ENCODE assay signal across 25 cellular contexts in the genomic region with DNA sequence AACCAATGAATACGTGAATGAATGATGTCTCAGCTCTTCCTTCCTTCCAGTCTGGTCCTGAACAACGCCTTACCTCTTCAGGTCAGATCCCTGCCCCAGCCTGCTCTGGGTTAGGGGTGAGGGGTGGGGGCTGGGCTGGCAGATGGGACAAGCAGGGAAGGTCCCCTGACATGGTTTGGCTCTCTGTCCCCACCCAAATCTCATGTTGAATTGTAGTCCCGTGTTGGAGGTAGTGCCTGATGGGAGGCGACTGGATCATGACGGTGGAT. TPM values are rescaled to one million over a fixed set of nuclear protein-coding genes. Genes with fewer than 3 reads are reported as not detected.
"Had no signal": no experiment of that assay in that cellular context is flagged by ENCODE, and none has a peak within 500 bp of the region (broad histone marks: within the 10 kb centered on the region; RNA-seq: fewer than 3 reads in every experiment).

No MANE protein-coding gene starts in this region.

- H3K27me3 Mint-ChIP-seq: activated CD8-positive, alpha-beta T cell treated with anti-CD3 and anti-CD28 coated beads for 36 hours had no signal

- H3K36me3 ChIP-seq: ascending aorta, brain microvascular endothelial cell, stomach, tibial nerve had no signal

- H3K4me3 ChIP-seq: ascending aorta, coronary artery, dorsolateral prefrontal cortex, heart left ventricle, stomach, tibial nerve had no signal

- H3K9me3 ChIP-seq: ascending aorta had no signal

- H3K4me1 Mint-ChIP-seq: immature natural killer cell, neural crest cell had no signal

- DNase-seq: activated CD4-positive, alpha-beta T cell treated with anti-CD3 and anti-CD28 coated beads, Interleukin-2, amount 50 U/mL, for 1 hour; activated CD8-positive, alpha-beta T cell treated with anti-CD3 and anti-CD28 coated beads for 36 hours; activated T-cell treated with anti-CD3 and anti-CD28 coated beads, Interleukin-2, amount 50 U/mL, for 4 hours; dorsolateral prefrontal cortex; effector memory CD4-positive, alpha-beta T cell; erythroblast; hypothalamus; immature natural killer cell; kidney; left colon; midbrain; naive thymus-derived CD8-positive, alpha-beta T cell; occipital lobe; stimulated activated CD4-positive, alpha-beta T cell treated with anti-CD3 and anti-CD28 coated beads, Interleukin-2, amount 100 ng/mL, for 48 hours; stomach; T-helper 2 cell had no signal

- H3K27ac ChIP-seq: ascending aorta, coronary artery, dorsolateral prefrontal cortex, heart left ventricle, stomach, tibial nerve had no signal

- H3K4me3 Mint-ChIP-seq: activated CD8-positive, alpha-beta T cell treated with anti-CD3 and anti-CD28 coated beads for 36 hours; activated naive CD8-positive, alpha-beta T cell; activated T-cell treated with anti-CD3 and anti-CD28 coated beads, Interleukin-2, amount 50 U/mL, for 4 hours; immature natural killer cell; neural crest cell had no signal

- H3K27me3 ChIP-seq: ascending aorta, brain microvascular endothelial cell, dorsolateral prefrontal cortex had no signal

- H3K4me1 ChIP-seq: ascending aorta, stomach, tibial nerve had no signal

- ATAC-seq: activated CD8-positive, alpha-beta T cell treated with anti-CD3 and anti-CD28 coated beads for 36 hours; activated T-cell treated with anti-CD3 and anti-CD28 coated beads, Interleukin-2, amount 50 U/mL, for 4 hours; left colon; naive thymus-derived CD8-positive, alpha-beta T cell; right cardiac atrium had no signal

- H3K27ac Mint-ChIP-seq: activated CD8-positive, alpha-beta T cell treated with anti-CD3 and anti-CD28 coated beads for 36 hours; activated naive CD8-positive, alpha-beta T cell; activated T-helper 2 cell treated with anti-CD3 and anti-CD28 coated beads, Interferon-gamma antibody, Interleukin-2, Interleukin-4, amounts not matched to agents 10 μg/mL and 5 μg/mL and 100 μg/mL, durations not matched to agents 14 hours and 24 hours and 36 hours; immature natural killer cell had no signal

- H3K36me3 Mint-ChIP-seq: naive thymus-derived CD8-positive, alpha-beta T cell had no signal

RNA-seq across cellular contexts. Expression of gene DIRAS1, which starts 9.3 kb away (rescaled TPM):
- total RNA-seq: ascending aorta had no signal
- polyA plus RNA-seq: immature natural killer cell; naive thymus-derived CD8-positive, alpha-beta T cell had no signal
